Comparison of ENCODE assay signal across 20 cellular contexts in genomic region chr6:17904491-17905120, GRCh38.
A peak's percentile ranks its signal among the peaks of the same experiment; 100 is the strongest.
DNase-seq lines count a peak whose midpoint lies in the region; ATAC-seq, FAIRE-seq and TF ChIP-seq lines count a peak whose summit lies in the region.
"Had no signal": no experiment of that assay in that cellular context is flagged by ENCODE, and none has a peak within 500 bp of the region (broad histone marks: within the 10 kb centered on the region; RNA-seq: fewer than 3 reads in every experiment).

No MANE protein-coding gene starts in this region.

- TF ChIP-seq POLR2A in gastroesophageal sphincter (IDR thresholded peaks at IDR 0.05) (no peak), gastrocnemius medialis (IDR thresholded peaks at IDR 0.05) (no peak), HepG2 (IDR thresholded peaks at IDR 0.05; ENCODE audit: insufficient read depth in 1 of 2, low read depth in 2 of 2, low read length in 2 of 2) (no peak)

- no peak for TF ChIP-seq RAD21 in HepG2 (CRISPR knock-in tag; IDR thresholded peaks at IDR 0.05)

- H3K79me2 ChIP-seq in HepG2 (ENCODE audit: insufficient read depth, low read length): peaks cover 3% of the 10 kb centered on the region

- H3K27me3 ChIP-seq in AG04450 (ENCODE audit: control insufficient read depth, insufficient read depth, low read length) (no peaks in the 10 kb centered on the region), gastroesophageal sphincter (no peaks in the 10 kb centered on the region), gastrocnemius medialis (no peaks in the 10 kb centered on the region), HepG2 (ENCODE audit: control insufficient read depth in 1 of 2, insufficient read depth in 2 of 2, low read length in 2 of 2) (no peaks in the 10 kb centered on the region)
- H3K27me3 ChIP-seq: colonic mucosa, MG63 had no signal

- 70% methylated on average over 6 of the region's 6 CpGs for WGBS in gastroesophageal sphincter (ENCODE audit: low coverage in 1 of 2), 2 donors
- WGBS in HepG2 (ENCODE audit: low lambda C conversion rate): 97% methylated on average over 6 of the region's 6 CpGs

- TF ChIP-seq EP300 in gastroesophageal sphincter (IDR thresholded peaks at IDR 0.05) (no peak), HepG2 (IDR thresholded peaks at IDR 0.05; ENCODE audit: low read depth in 2 of 2, low read length in 2 of 2) (no peak), HepG2 (CRISPR knock-in tag; IDR thresholded peaks at IDR 0.05; ENCODE audit: borderline replicate concordance) (no peak)

- H3K9ac ChIP-seq in HepG2 (ENCODE audit: insufficient read depth, low read depth, low read length): no peak overlapping the region

- no peak overlapping the region for H3K4me2 ChIP-seq in HepG2 (ENCODE audit: low read depth, low read length)

- no peaks in the 10 kb centered on the region; the same call in 1 of the 2 replicates for H4K20me1 ChIP-seq in HepG2 (ENCODE audit: insufficient read depth, low read length)

- POLR2A ChIA-PET in AG04450 (lab: Yijun Ruan, JAX): no interaction called here
- POLR2A ChIA-PET in HepG2 (lab: Yijun Ruan, JAX): no interaction called here

- TF ChIP-seq CTCF in AG04450 (IDR thresholded peaks at IDR 0.05; ENCODE audit: low read depth, low read length) (no peak), gastroesophageal sphincter (IDR thresholded peaks at IDR 0.05) (no peak), gastrocnemius medialis (IDR thresholded peaks at IDR 0.05 in 4 of 5, conservative IDR thresholded peaks at IDR 0.05 in 1 of 5) (no peak), HepG2 (CRISPR knock-in tag; IDR thresholded peaks at IDR 0.05) (no peak)

- no peak for FAIRE-seq in HepG2 (lab: Jason Lieb, UNC)

- CTCF ChIA-PET in AG04450 (lab: Charles Lee): no interaction called here
- CTCF ChIA-PET in HepG2 (lab: Yijun Ruan, JAX; ENCODE audit: low intra/inter-chr PET ratio, low total read pairs): no interaction called here

- no peak overlapping the region for H3K4me3 ChIP-seq in AG04450 (ENCODE audit: low read depth, low read length)
- no peak overlapping the region for H3K4me3 ChIP-seq in gastroesophageal sphincter
- no peak overlapping the region for H3K4me3 ChIP-seq in gastrocnemius medialis
- no peak overlapping the region for H3K4me3 ChIP-seq in HepG2 (replicated peaks in 1 of 3; ENCODE audit: insufficient read depth in 1 of 3, low read depth in 2 of 3, low read length in 3 of 3)
- H3K4me3 ChIP-seq: colonic mucosa, MG63 had no signal

- no TSS peak for BruUV-seq in HepG2 (replicated peaks; lab: Mats Ljungman, UMichigan)

- H3K27ac ChIP-seq in AG04450 (ENCODE audit: low read depth, low read length) (peak overlapping the region; percentile 57), gastroesophageal sphincter (peak overlapping the region in 3 of 4 donors; percentile 17 to 54 (median 23)), gastrocnemius medialis (peak overlapping the region; percentile 88 to 94 (median 89)), HepG2 (ENCODE audit: extremely low read length, insufficient read depth, low read length) (no peak overlapping the region)
- H3K27ac ChIP-seq: colonic mucosa had no signal

- no peak for DNase-seq in AG04450 (ENCODE audit: low read depth, low spot score)
- DNase-seq in MV-4-11 (lab: John Stamatoyannopoulos, UW): peak; percentile 27
- peak; percentile 20 to 31 for DNase-seq in gastrocnemius medialis
- DNase-seq in NCI-H524 treated with DMSO at 0.1 percent for 48 hours (lab: John Stamatoyannopoulos, UW): no peak
- no peak for DNase-seq in HepG2 (ENCODE audit: low spot score)
- DNase-seq in islet precursor cell: no peak
- no peak for DNase-seq in hippocampal formation (lab: John Stamatoyannopoulos, UW)
- DNase-seq: activated CD4-positive, alpha-beta memory T cell treated with anti-CD3 and anti-CD28 coated beads for 36 hours; activated CD4-positive, CD25-positive, alpha-beta regulatory T cell; activated gamma-delta T cell; CD4-positive, CD25-positive, alpha-beta regulatory T cell; colonic mucosa; H9; MG63; NCI-H1436 treated with DMSO at 0.1 percent for 48 hours; NCI-H510A treated with DMSO at 0.1 percent for 48 hours; retina; stimulated activated CD4-positive, alpha-beta T cell treated with anti-CD3 and anti-CD28 coated beads, Interleukin-15, amount 100 ng/mL, for 24 hours; T1000 had no signal

- ATAC-seq in gastroesophageal sphincter: no peak
- ATAC-seq in gastrocnemius medialis: peak; percentile 76 to 84
- ATAC-seq in HepG2: no peak

- H2AFZ ChIP-seq in HepG2 (ENCODE audit: low read length): no peak overlapping the region

- in situ Hi-C loops in gastrocnemius medialis (cut with MboI; ENCODE audit: low sequenced_read_pairs in 4 of 4) (loop anchor here in 1 of 4 donors (5.0 kb wide), 1 partner anchor 83 kb away; the partner anchor contains the start of gene KIF13A), HepG2 (cut with HindIII; ENCODE audit: extremely low pct_ligation_motif_present, low pct_unique_long_range_greater_than_20kb) (no loop called here)

- intact Hi-C loops in gastrocnemius medialis (cut with DNase I; ENCODE audit: low total_unique reads) (loop anchor here (5.0 kb wide), 1 partner anchor 83 kb away; the partner anchor contains the start of gene KIF13A), HepG2 (cut with micrococcal nuclease; ENCODE audit: unreplicated experiment) (no loop called here)

- H3K9me3 ChIP-seq in AG04450 (ENCODE audit: control insufficient read depth, insufficient read depth, low read length) (no peaks in the 10 kb centered on the region; the same call in 1 of the 2 replicates), gastroesophageal sphincter (no peaks in the 10 kb centered on the region), gastrocnemius medialis (no peaks in the 10 kb centered on the region), HepG2 (ENCODE audit: low read length) (no peaks in the 10 kb centered on the region)
- H3K9me3 ChIP-seq: colonic mucosa had no signal

- H3K36me3 ChIP-seq in gastroesophageal sphincter: no peaks in the 10 kb centered on the region
- no peaks in the 10 kb centered on the region for H3K36me3 ChIP-seq in gastrocnemius medialis
- no peaks in the 10 kb centered on the region for H3K36me3 ChIP-seq in HepG2 (replicated peaks in 1 of 2; ENCODE audit: control insufficient read depth in 1 of 2, insufficient read depth in 2 of 2, low read length in 2 of 2)
- H3K36me3 ChIP-seq: colonic mucosa, MG63 had no signal

- H3K4me1 ChIP-seq in gastroesophageal sphincter (peaks cover 12 to 68% (median 19%) of the 10 kb centered on the region in 3 donors), gastrocnemius medialis (peaks cover 78 to 82% of the 10 kb centered on the region in 2 donors), HepG2 (ENCODE audit: insufficient read depth, low read length) (peaks cover 19% of the 10 kb centered on the region)
- H3K4me1 ChIP-seq: colonic mucosa had no signal

TF ChIP-seq in HepG2, 621 proteins besides CTCF, POLR2A, EP300 and RAD21 (continues in another document):
- no peak for TF ChIP-seq MTF2 (CRISPR knock-in tag; IDR thresholded peaks at IDR 0.05; ENCODE audit: borderline replicate concordance)
- TF ChIP-seq ZNF777 (CRISPR knock-in tag; IDR thresholded peaks at IDR 0.05): no peak
- TF ChIP-seq HOXA3 (CRISPR knock-in tag; IDR thresholded peaks at IDR 0.05): no peak
- TF ChIP-seq USF2 (IDR thresholded peaks at IDR 0.05; ENCODE audit: low read depth, low read length): no peak
- no peak for TF ChIP-seq USF2 (CRISPR knock-in tag; IDR thresholded peaks at IDR 0.05; ENCODE audit: borderline replicate concordance)
- no peak for TF ChIP-seq ZGPAT (CRISPR knock-in tag; IDR thresholded peaks at IDR 0.05)
- no peak for TF ChIP-seq TERF1 (CRISPR knock-in tag; IDR thresholded peaks at IDR 0.05)
- no peak for TF ChIP-seq TMF1 (CRISPR knock-in tag; IDR thresholded peaks at IDR 0.05; ENCODE audit: low read depth)
- TF ChIP-seq ZFP90 (CRISPR knock-in tag; IDR thresholded peaks at IDR 0.05; ENCODE audit: borderline replicate concordance): no peak

Comparison
In these comparisons a context has a peak if more than half of its experiments do, and no peak if none do; other contexts are left out.
1. DNase-seq: peak in MV-4-11 (single experiment) and gastrocnemius medialis (2 of 2); none in AG04450 (single experiment), NCI-H524 treated with DMSO at 0.1 percent for 48 hours (single experiment), HepG2 (single experiment), islet precursor cell (single experiment) and hippocampal formation (0 of 2).
2. ATAC-seq: peak in gastrocnemius medialis (2 of 2); none in gastroesophageal sphincter (single experiment) and HepG2 (single experiment).